ENCODE assay signal across 1 cellular context in the genomic region with DNA sequence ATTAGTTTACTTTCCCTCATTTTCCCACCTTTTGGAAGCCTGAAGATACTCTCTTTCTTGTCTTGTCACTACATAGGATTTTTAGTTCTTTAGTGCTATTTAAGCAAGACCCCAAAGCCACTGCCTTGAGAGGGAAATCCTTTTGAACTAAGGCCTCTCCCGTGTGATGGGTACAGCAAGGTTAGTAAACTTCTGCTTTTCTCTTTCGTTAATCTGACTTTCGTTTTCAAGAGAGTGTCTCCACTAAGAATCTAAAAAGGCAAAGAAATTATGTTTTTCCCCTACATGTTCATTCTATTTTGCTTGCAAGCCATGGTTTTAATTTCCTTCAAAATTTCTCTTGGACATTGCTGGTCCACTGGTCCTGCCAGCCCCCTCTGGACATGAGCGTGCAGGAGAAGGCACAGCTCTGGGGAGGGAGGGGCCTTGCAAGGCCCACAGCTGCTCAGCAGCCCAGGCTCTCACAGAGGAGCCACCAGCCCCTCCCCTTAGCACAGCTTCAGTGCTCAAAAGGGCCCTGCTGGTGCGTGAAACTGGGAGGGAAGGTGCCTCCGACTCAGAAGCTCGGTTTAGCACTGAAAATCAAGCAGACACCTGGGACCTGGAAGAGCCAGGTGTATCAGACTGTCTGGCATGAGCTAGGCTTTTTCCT.
TF ChIP-seq lines count a peak whose summit lies in the region.

No MANE protein-coding gene starts in this region.

TF ChIP-seq in WTC11, 78 proteins besides CTCF, POLR2A, EP300 and RAD21 (continued from another document):
- TF ChIP-seq, protein P1, sequence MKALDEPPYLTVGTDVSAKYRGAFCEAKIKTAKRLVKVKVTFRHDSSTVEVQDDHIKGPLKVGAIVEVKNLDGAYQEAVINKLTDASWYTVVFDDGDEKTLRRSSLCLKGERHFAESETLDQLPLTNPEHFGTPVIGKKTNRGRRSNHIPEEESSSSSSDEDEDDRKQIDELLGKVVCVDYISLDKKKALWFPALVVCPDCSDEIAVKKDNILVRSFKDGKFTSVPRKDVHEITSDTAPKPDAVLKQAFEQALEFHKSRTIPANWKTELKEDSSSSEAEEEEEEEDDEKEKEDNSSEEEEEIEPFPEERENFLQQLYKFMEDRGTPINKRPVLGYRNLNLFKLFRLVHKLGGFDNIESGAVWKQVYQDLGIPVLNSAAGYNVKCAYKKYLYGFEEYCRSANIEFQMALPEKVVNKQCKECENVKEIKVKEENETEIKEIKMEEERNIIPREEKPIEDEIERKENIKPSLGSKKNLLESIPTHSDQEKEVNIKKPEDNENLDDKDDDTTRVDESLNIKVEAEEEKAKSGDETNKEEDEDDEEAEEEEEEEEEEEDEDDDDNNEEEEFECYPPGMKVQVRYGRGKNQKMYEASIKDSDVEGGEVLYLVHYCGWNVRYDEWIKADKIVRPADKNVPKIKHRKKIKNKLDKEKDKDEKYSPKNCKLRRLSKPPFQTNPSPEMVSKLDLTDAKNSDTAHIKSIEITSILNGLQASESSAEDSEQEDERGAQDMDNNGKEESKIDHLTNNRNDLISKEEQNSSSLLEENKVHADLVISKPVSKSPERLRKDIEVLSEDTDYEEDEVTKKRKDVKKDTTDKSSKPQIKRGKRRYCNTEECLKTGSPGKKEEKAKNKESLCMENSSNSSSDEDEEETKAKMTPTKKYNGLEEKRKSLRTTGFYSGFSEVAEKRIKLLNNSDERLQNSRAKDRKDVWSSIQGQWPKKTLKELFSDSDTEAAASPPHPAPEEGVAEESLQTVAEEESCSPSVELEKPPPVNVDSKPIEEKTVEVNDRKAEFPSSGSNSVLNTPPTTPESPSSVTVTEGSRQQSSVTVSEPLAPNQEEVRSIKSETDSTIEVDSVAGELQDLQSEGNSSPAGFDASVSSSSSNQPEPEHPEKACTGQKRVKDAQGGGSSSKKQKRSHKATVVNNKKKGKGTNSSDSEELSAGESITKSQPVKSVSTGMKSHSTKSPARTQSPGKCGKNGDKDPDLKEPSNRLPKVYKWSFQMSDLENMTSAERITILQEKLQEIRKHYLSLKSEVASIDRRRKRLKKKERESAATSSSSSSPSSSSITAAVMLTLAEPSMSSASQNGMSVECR (CRISPR knock-in tag; IDR thresholded peaks at IDR 0.05; ENCODE audit: borderline replicate concordance), result no peak
- no peak for TF ChIP-seq ELF4 (CRISPR knock-in tag; IDR thresholded peaks at IDR 0.05; ENCODE audit: low read depth)
